8 cellular contexts compared by ENCODE assay signal in genomic region chr17:38853292-38854219, GRCh38. TPM values are rescaled to one million over a fixed set of nuclear protein-coding genes. Genes with fewer than 3 reads are reported as not detected.
DNase-seq lines count a peak whose midpoint lies in the region; ATAC-seq and TF ChIP-seq lines count a peak whose summit lies in the region.

Gene RPL23 (minus strand): TSS chr17:38853721. CDS start chr17:38853710, 11 bp downstream.

- H3K4me3 ChIP-seq in BLaER1 treated with 17β-estradiol and CSF1 and Interleukin-3, amounts not matched to agents 10 nM and 100 nM, result peak within 1 kb of the TSS; percentile 71 to 95 (median 91)
- peak within 1 kb of the TSS; percentile 60 to 92 (median 78) for H3K4me3 ChIP-seq in liver (ENCODE audit: low read depth in 1 of 3, low read length in 3 of 3)

- H3K4me1 ChIP-seq in BLaER1 treated with 17β-estradiol and CSF1 and Interleukin-3, amounts not matched to agents 10 nM and 100 nM, result peaks cover 31 to 56% (median 43%) of the 10 kb centered on the region in 10 experiments
- H3K4me1 ChIP-seq in liver (ENCODE audit: control insufficient read depth in 4 of 4, insufficient read depth in 4 of 4, low read length in 3 of 4), result peaks cover 0 to 21% (median 18%) of the 10 kb centered on the region in 4 donors

- peak; percentile 49 to 58 for TF ChIP-seq RAD21 in liver (IDR thresholded peaks at IDR 0.05)

- H3K27me3 ChIP-seq in BLaER1 treated with 17β-estradiol and CSF1 and Interleukin-3, amounts not matched to agents 10 nM and 100 nM, result no peaks in the 10 kb centered on the region
- no peaks in the 10 kb centered on the region for H3K27me3 ChIP-seq in liver (ENCODE audit: control insufficient read depth in 4 of 4, insufficient read depth in 4 of 4, low read length in 3 of 4)

- TF ChIP-seq CTCF in liver (IDR thresholded peaks at IDR 0.05; ENCODE audit: low read depth, low read length, missing input control), result no peak

- H3K9me3 ChIP-seq in BLaER1 treated with 17β-estradiol and CSF1 and Interleukin-3, amounts not matched to agents 10 nM and 100 nM (replicated peaks in 1 of 11), result no peaks in the 10 kb centered on the region; a peak in 2 of 22 replicates
- no peaks in the 10 kb centered on the region for H3K9me3 ChIP-seq in liver (ENCODE audit: control insufficient read depth in 4 of 4, low read length in 3 of 4)

- peak within 1 kb of the TSS; percentile 92 to 99 (median 96) for H3K4me2 ChIP-seq in BLaER1 treated with 17β-estradiol and CSF1 and Interleukin-3, amounts not matched to agents 10 nM and 100 nM

- H3K9ac ChIP-seq in BLaER1 treated with 17β-estradiol and CSF1 and Interleukin-3, amounts not matched to agents 10 nM and 100 nM, result peak within 1 kb of the TSS; percentile 87 to 99 (median 94)
- peak within 1 kb of the TSS; percentile 48 to 99 for H3K9ac ChIP-seq in liver (ENCODE audit: low read depth in 1 of 2, low read length in 2 of 2)

- peak; percentile 88 for ATAC-seq in GM19372 (IDR thresholded peaks at IDR 0.05; ENCODE audit: low read depth, unreplicated experiment)
- peak; percentile 75 for ATAC-seq in HG03571 (IDR thresholded peaks at IDR 0.05; ENCODE audit: unreplicated experiment)

- under 1% methylated on average over 48 of the region's 48 CpGs for WGBS in liver

- DNase-seq in NCI-H82 (lab: John Stamatoyannopoulos, UW) (peak; percentile 99), dermis blood vessel endothelial cell (peak; percentile 98)
- peak; percentile 87 to 89 for DNase-seq in activated CD4-positive, alpha-beta T cell treated with anti-CD3 and anti-CD28 coated beads, Interleukin-2, amount 50 U/mL, for 4 hours
- DNase-seq in stimulated activated CD4-positive, alpha-beta T cell treated with anti-CD3 and anti-CD28 coated beads, Interleukin-4, amount 100 ng/mL, for 1 hour, result peak; percentile 89

- H3K27ac ChIP-seq in BLaER1 treated with 17β-estradiol and CSF1 and Interleukin-3, amounts not matched to agents 10 nM and 100 nM, result peak within 1 kb of the TSS; percentile 86 to 98 (median 92)
- H3K27ac ChIP-seq in liver (ENCODE audit: low read depth in 1 of 2, low read length in 2 of 2), result peak within 1 kb of the TSS; percentile 90 to 98

- H3K36me3 ChIP-seq in BLaER1 treated with 17β-estradiol and CSF1 and Interleukin-3, amounts not matched to agents 10 nM and 100 nM, result peaks cover 43 to 46% (median 45%) of the 10 kb centered on the region in 11 experiments
- peaks cover 8 to 33% (median 26%) of the 10 kb centered on the region in 4 donors for H3K36me3 ChIP-seq in liver (ENCODE audit: control insufficient read depth in 4 of 4, insufficient read depth in 3 of 4, low read depth in 1 of 4, low read length in 3 of 4)

- H4K20me1 ChIP-seq in BLaER1 treated with 17β-estradiol and CSF1 and Interleukin-3, amounts not matched to agents 10 nM and 100 nM, result peaks cover 44 to 48% (median 45%) of the 10 kb centered on the region in 11 experiments

TF ChIP-seq in liver, 16 proteins besides CTCF, POLR2A, EP300 and RAD21:
- peak; percentile 84 for TF ChIP-seq SP1 (IDR thresholded peaks at IDR 0.05)
- peak; percentile 98 for TF ChIP-seq TAF1 (conservative IDR thresholded peaks at IDR 0.05)
- peak; percentile 64 to 93 for TF ChIP-seq GABPA (IDR thresholded peaks at IDR 0.05 in 1 of 2, conservative IDR thresholded peaks at IDR 0.05 in 1 of 2)
- TF ChIP-seq YY1 (IDR thresholded peaks at IDR 0.05), result peak; percentile 84
- TF ChIP-seq ZBTB33 (IDR thresholded peaks at IDR 0.05), result peak; percentile 98
- peak; percentile 62 for TF ChIP-seq ATF3 (IDR thresholded peaks at IDR 0.05)
- peak; percentile 83 for TF ChIP-seq NR2F2 (IDR thresholded peaks at IDR 0.05)
- TF ChIP-seq JUND (IDR thresholded peaks at IDR 0.05), result peak; percentile 49 to 51
- TF ChIP-seq FOXA1 (IDR thresholded peaks at IDR 0.05), result no peak
- peak; percentile 92 for TF ChIP-seq MAX (IDR thresholded peaks at IDR 0.05)
- no peak for TF ChIP-seq FOXA2 (IDR thresholded peaks at IDR 0.05)
- peak; percentile 20 for TF ChIP-seq HNF4G (IDR thresholded peaks at IDR 0.05)
- TF ChIP-seq HNF4A (conservative IDR thresholded peaks at IDR 0.05), result peak; percentile 36 to 63
- peak; percentile 77 to 78 for TF ChIP-seq EGR1 (IDR thresholded peaks at IDR 0.05; ENCODE audit: low read depth in 2 of 2)
- peak; percentile 93 for TF ChIP-seq REST (IDR thresholded peaks at IDR 0.05)
- TF ChIP-seq RXRA (IDR thresholded peaks at IDR 0.05), result peak; percentile 76 to 88

RNA-seq across cellular contexts. Expression of gene RPL23, which starts in this region (rescaled TPM):
- total RNA-seq in dermis blood vessel endothelial cell (921 and 1,590 TPM in 2 replicates), liver (100 to 1,000 TPM; 284 to 797 TPM)
- polyA plus RNA-seq in liver, result 100 to 1,000 TPM; 552 to 740 TPM

Comparison
In these comparisons a context has a peak if more than half of its experiments do, and no peak if none do; other contexts are left out.
1. Peak in every context shown above with its lines: DNase-seq, ATAC-seq, H3K4me3 ChIP-seq and H3K27ac ChIP-seq.